8 cellular contexts compared by ENCODE assay signal in genomic region chr1:234683856-234684632, GRCh38.
DNase-seq lines count a peak whose midpoint lies in the region; ATAC-seq and TF ChIP-seq lines count a peak whose summit lies in the region.

No MANE protein-coding gene starts in this region.

- DNase-seq in H7 (peak; percentile 36), SW480 (ENCODE audit: low spot score) (peak; percentile 78), left ventricle myocardium inferior (peak; percentile 60), retina (no peak), NCI-H526 (lab: John Stamatoyannopoulos, UW) (no peak)
- DNase-seq in stimulated activated CD4-positive, alpha-beta T cell treated with anti-CD3 and anti-CD28 coated beads, Interleukin-2, amount 100 ng/mL, for 24 hours = no peak

- ATAC-seq in HG02759 (IDR thresholded peaks at IDR 0.05; ENCODE audit: unreplicated experiment) = no peak

- H3K36me3 ChIP-seq in H7 (replicated peaks; ENCODE audit: control insufficient read depth, insufficient read depth, low read length) (no peaks in the 10 kb centered on the region), left ventricle myocardium inferior (no peaks in the 10 kb centered on the region), skeletal muscle tissue (ENCODE audit: control insufficient read depth in 3 of 3, insufficient read depth in 3 of 3, low read length in 3 of 3) (no peaks in the 10 kb centered on the region)

- H3K4me1 ChIP-seq in left ventricle myocardium inferior (peaks cover 14% of the 10 kb centered on the region), skeletal muscle tissue (ENCODE audit: control insufficient read depth in 3 of 3, insufficient read depth in 3 of 3, low read length in 3 of 3) (peaks cover 5 to 10% (median 7%) of the 10 kb centered on the region in 3 donors)

- no peak overlapping the region for H3K4me3 ChIP-seq in H7 (ENCODE audit: insufficient read depth, low read depth, low read length)
- H3K4me3 ChIP-seq in left ventricle myocardium inferior = no peak overlapping the region
- H3K4me3 ChIP-seq in skeletal muscle tissue (ENCODE audit: low read length in 3 of 3) = no peak overlapping the region

- intact Hi-C loops in left ventricle myocardium inferior (cut with micrococcal nuclease) = no loop called here

- H3K27me3 ChIP-seq in H7 (ENCODE audit: control insufficient read depth, insufficient read depth, low read length) (no peaks in the 10 kb centered on the region), left ventricle myocardium inferior (ENCODE audit: low read depth) (no peaks in the 10 kb centered on the region), skeletal muscle tissue (ENCODE audit: control insufficient read depth in 3 of 3, insufficient read depth in 3 of 3, low read length in 3 of 3) (no peaks in the 10 kb centered on the region)

- H3K9ac ChIP-seq in skeletal muscle tissue (ENCODE audit: low read depth in 1 of 3, low read length in 3 of 3) = peak overlapping the region in 1 of 3 donors; percentile 21

- peak overlapping the region; percentile 80 for H3K27ac ChIP-seq in left ventricle myocardium inferior (replicated peaks)
- H3K27ac ChIP-seq in skeletal muscle tissue (ENCODE audit: low read depth, low read length) = peak overlapping the region; percentile 61

- no peak for TF ChIP-seq CTCF in left ventricle myocardium inferior (IDR thresholded peaks at IDR 0.05; ENCODE audit: borderline replicate concordance)

- H3K9me3 ChIP-seq in left ventricle myocardium inferior (replicated peaks) (peaks cover 10% of the 10 kb centered on the region), skeletal muscle tissue (ENCODE audit: control insufficient read depth in 3 of 3, low read length in 3 of 3) (no peaks in the 10 kb centered on the region)

Comparison
In these comparisons a context has a peak if more than half of its experiments do, and no peak if none do; other contexts are left out.
1. DNase-seq: peak in H7 (single experiment), SW480 (single experiment) and left ventricle myocardium inferior (single experiment); none in retina (single experiment), stimulated activated CD4-positive, alpha-beta T cell treated with anti-CD3 and anti-CD28 coated beads, Interleukin-2, amount 100 ng/mL, for 24 hours (0 of 2) and NCI-H526 (0 of 2).